In the genomic region with DNA sequence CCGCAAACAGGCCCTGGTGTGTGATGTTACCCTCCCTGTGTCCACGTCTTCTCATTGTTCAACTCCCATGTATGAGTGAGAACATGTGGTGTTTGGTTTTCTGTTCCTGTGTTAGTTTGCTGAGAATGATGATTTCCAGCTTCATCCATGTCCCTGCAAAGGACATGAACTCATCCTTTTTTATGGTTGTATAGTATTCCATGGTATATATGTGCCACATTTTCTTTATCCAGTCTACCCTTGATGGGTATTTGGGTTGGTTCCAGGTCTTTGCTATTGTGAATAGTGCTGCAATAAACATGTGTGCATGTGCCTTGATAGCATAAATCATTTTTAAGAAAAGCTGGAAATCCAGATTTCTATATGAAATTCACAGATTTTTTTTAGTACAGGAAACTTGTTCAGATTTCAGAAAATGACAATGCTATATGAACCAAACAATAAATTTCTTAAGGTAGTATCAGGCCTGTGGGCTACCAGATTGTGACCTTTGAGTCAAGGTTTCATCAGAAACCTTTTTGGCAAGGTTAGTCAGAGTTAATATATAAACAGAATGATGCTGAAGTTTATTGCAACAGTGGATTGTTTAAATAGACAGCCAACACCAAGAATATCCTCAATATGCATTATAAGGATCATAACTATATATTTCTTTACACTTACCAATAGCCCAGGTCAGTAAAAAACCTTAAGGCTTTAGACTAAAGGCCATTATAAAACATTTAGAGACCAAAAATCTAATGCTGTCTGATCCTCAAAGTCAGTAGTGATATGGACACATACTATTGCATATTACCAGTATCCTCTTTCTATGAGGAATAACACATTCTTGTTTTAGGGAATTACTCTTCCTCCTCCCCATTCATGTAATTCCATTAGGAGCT, we compare ENCODE assay signal across 28 cellular contexts.
A peak's percentile ranks its signal among the peaks of the same experiment; 100 is the strongest.
DNase-seq lines count a peak whose midpoint lies in the region; ATAC-seq and TF ChIP-seq lines count a peak whose summit lies in the region.
"Had no signal": no experiment of that assay in that cellular context is flagged by ENCODE, and none has a peak within 500 bp of the region (broad histone marks: within the 10 kb centered on the region; RNA-seq: fewer than 3 reads in every experiment).

No MANE protein-coding gene starts in this region.

- H3K27me3 Mint-ChIP-seq in Calu3 (ENCODE audit: unreplicated experiment) (no peaks in the 10 kb centered on the region), WTC11 (ENCODE audit: low read depth) (no peaks in the 10 kb centered on the region)
- H3K27me3 Mint-ChIP-seq: activated naive CD8-positive, alpha-beta T cell treated with anti-CD3 and anti-CD28 coated beads, Interleukin-2, amount 50 U/mL, for 24 hours; stimulated activated naive CD8-positive, alpha-beta T cell treated with anti-CD3 and anti-CD28 coated beads, Interleukin-15, amount 100 ng/mL, for 72 hours had no signal

- intact Hi-C loops in Calu3 (cut with micrococcal nuclease; ENCODE audit: unreplicated experiment) (no loop called here), mucosa of descending colon (cut with DNase I, micrococcal nuclease) (no loop called here), Right ventricle myocardium inferior (cut with DNase I) (no loop called here)

- no peaks in the 10 kb centered on the region for H3K36me3 ChIP-seq in mucosa of descending colon (ENCODE audit: low read depth)
- H3K36me3 ChIP-seq: Peyer's patch, vagina, WERI-Rb-1 had no signal

- CTCF ChIA-PET in Calu3 (lab: Charles Lee) (no interaction called here), WTC11 (lab: Charles Lee) (no interaction called here)

- DNase-seq in Calu3 = no peak
- no peak for DNase-seq in WTC11 (ENCODE audit: low spot score)
- DNase-seq in glomerular visceral epithelial cell (ENCODE audit: extremely low spot score) = peak; percentile 11
- DNase-seq in mucosa of descending colon = no peak
- no peak for DNase-seq in Right ventricle myocardium inferior (ENCODE audit: missing footprints)
- no peak for DNase-seq in NCI-H1105 (lab: John Stamatoyannopoulos, UW)
- DNase-seq: activated CD4-positive, alpha-beta T cell treated with anti-CD3 and anti-CD28 coated beads, Interleukin-2, amount 10 ng/mL, durations not matched to agents 7 days and 5 days; activated CD8-positive, alpha-beta memory T cell treated with anti-CD3 and anti-CD28 coated beads, Interleukin-2, amount 10 ng/mL, durations not matched to agents 7 days and 5 days; activated naive CD8-positive, alpha-beta T cell treated with anti-CD3 and anti-CD28 coated beads, Interleukin-2, amount 50 U/mL, for 24 hours; activated T-cell treated with anti-CD3 and anti-CD28 coated beads, Interleukin-2, amount 50 U/mL, for 48 hours; cerebellar nuclear complex; DMS53; GDM1; left cardiac atrium; naive B cell; NCI-H2029 treated with DMSO at 0.1 percent for 48 hours; NCI-H526 treated with DMSO at 0.1 percent for 48 hours; nucleus accumbens; Peyer's patch; stimulated activated naive CD8-positive, alpha-beta T cell treated with anti-CD3 and anti-CD28 coated beads, Interleukin-15, amount 100 ng/mL, for 72 hours; SW 1271; T-helper 9 cell; WERI-Rb-1 had no signal

- H3K36me3 Mint-ChIP-seq in Calu3 (ENCODE audit: insufficient read depth, unreplicated experiment) (no peaks in the 10 kb centered on the region), WTC11 (no peaks in the 10 kb centered on the region)
- H3K36me3 Mint-ChIP-seq: activated CD8-positive, alpha-beta memory T cell treated with anti-CD3 and anti-CD28 coated beads, Interleukin-2, amount 10 ng/mL, durations not matched to agents 7 days and 5 days; naive B cell had no signal

- H3K9me3 Mint-ChIP-seq in Calu3 (ENCODE audit: low read depth, unreplicated experiment) (no peaks in the 10 kb centered on the region), WTC11 (peaks cover 5% of the 10 kb centered on the region; the same call in 1 of the 2 replicates)
- H3K9me3 Mint-ChIP-seq: activated naive CD8-positive, alpha-beta T cell treated with anti-CD3 and anti-CD28 coated beads, Interleukin-2, amount 50 U/mL, for 24 hours; IgD-negative memory B cell; stimulated activated naive CD8-positive, alpha-beta T cell treated with anti-CD3 and anti-CD28 coated beads, Interleukin-15, amount 100 ng/mL, for 72 hours had no signal

- TF ChIP-seq CTCF in Calu3 (IDR thresholded peaks at IDR 0.05; ENCODE audit: unreplicated experiment) (no peak), WTC11 (IDR thresholded peaks at IDR 0.05) (no peak), mucosa of descending colon (IDR thresholded peaks at IDR 0.05) (no peak)

- BruUV-seq in Calu3 (replicated peaks; lab: Mats Ljungman, UMichigan) = no TSS peak

- POLR2A ChIA-PET in WTC11 (lab: Charles Lee) = no interaction called here

- H3K9me3 ChIP-seq in mucosa of descending colon = no peaks in the 10 kb centered on the region
- H3K9me3 ChIP-seq: Peyer's patch, vagina had no signal

- H3K4me1 ChIP-seq in mucosa of descending colon (ENCODE audit: low read depth) = peaks cover 16% of the 10 kb centered on the region
- H3K4me1 ChIP-seq: vagina had no signal

- H3K4me3 ChIP-seq in mucosa of descending colon = no peak overlapping the region
- H3K4me3 ChIP-seq: Peyer's patch, vagina had no signal

- H3K4me1 Mint-ChIP-seq in Calu3 (ENCODE audit: low read depth, unreplicated experiment) (peaks cover 53% of the 10 kb centered on the region), WTC11 (no peaks in the 10 kb centered on the region)
- H3K4me1 Mint-ChIP-seq: activated CD4-positive, alpha-beta T cell treated with anti-CD3 and anti-CD28 coated beads, Interleukin-2, amount 10 ng/mL, durations not matched to agents 7 days and 5 days; activated CD8-positive, alpha-beta memory T cell treated with anti-CD3 and anti-CD28 coated beads, Interleukin-2, amount 10 ng/mL, durations not matched to agents 7 days and 5 days; activated naive CD8-positive, alpha-beta T cell treated with anti-CD3 and anti-CD28 coated beads, Interleukin-2, amount 50 U/mL, for 24 hours; B cell; stimulated activated naive CD8-positive, alpha-beta T cell treated with anti-CD3 and anti-CD28 coated beads, Interleukin-15, amount 100 ng/mL, for 72 hours had no signal

- no peak overlapping the region for H3K4me3 Mint-ChIP-seq in Calu3 (ENCODE audit: low read depth, unreplicated experiment)
- H3K4me3 Mint-ChIP-seq in WTC11 = no peak overlapping the region
- H3K4me3 Mint-ChIP-seq: activated CD4-positive, alpha-beta T cell treated with anti-CD3 and anti-CD28 coated beads, Interleukin-2, amount 10 ng/mL, durations not matched to agents 7 days and 5 days; activated CD8-positive, alpha-beta memory T cell treated with anti-CD3 and anti-CD28 coated beads, Interleukin-2, amount 10 ng/mL, durations not matched to agents 7 days and 5 days; activated naive CD8-positive, alpha-beta T cell treated with anti-CD3 and anti-CD28 coated beads, Interleukin-2, amount 50 U/mL, for 24 hours; B cell; IgD-negative memory B cell; naive B cell; stimulated activated naive CD8-positive, alpha-beta T cell treated with anti-CD3 and anti-CD28 coated beads, Interleukin-15, amount 100 ng/mL, for 72 hours had no signal

- ATAC-seq in WTC11 (no peak), mucosa of descending colon (peak; percentile 86), Right ventricle myocardium inferior (no peak), GM19463 (IDR thresholded peaks at IDR 0.05; ENCODE audit: unreplicated experiment) (no peak), HG02642 (IDR thresholded peaks at IDR 0.05; ENCODE audit: poor library complexity, unreplicated experiment) (no peak)
- ATAC-seq: activated CD8-positive, alpha-beta memory T cell treated with anti-CD3 and anti-CD28 coated beads, Interleukin-2, amount 10 ng/mL, durations not matched to agents 7 days and 5 days; activated naive CD8-positive, alpha-beta T cell treated with anti-CD3 and anti-CD28 coated beads, Interleukin-2, amount 50 U/mL, for 24 hours; left cardiac atrium; stimulated activated naive CD8-positive, alpha-beta T cell treated with anti-CD3 and anti-CD28 coated beads, Interleukin-15, amount 100 ng/mL, for 72 hours had no signal

- H3K27ac Mint-ChIP-seq in Calu3 (ENCODE audit: unreplicated experiment) (peak overlapping the region; percentile 9), WTC11 (no peak overlapping the region)
- H3K27ac Mint-ChIP-seq: activated CD4-positive, alpha-beta T cell treated with anti-CD3 and anti-CD28 coated beads, Interleukin-2, amount 10 ng/mL, durations not matched to agents 7 days and 5 days; activated CD8-positive, alpha-beta memory T cell treated with anti-CD3 and anti-CD28 coated beads, Interleukin-2, amount 10 ng/mL, durations not matched to agents 7 days and 5 days; activated naive CD8-positive, alpha-beta T cell treated with anti-CD3 and anti-CD28 coated beads, Interleukin-2, amount 50 U/mL, for 24 hours; B cell; IgD-negative memory B cell; naive B cell; stimulated activated naive CD8-positive, alpha-beta T cell treated with anti-CD3 and anti-CD28 coated beads, Interleukin-15, amount 100 ng/mL, for 72 hours had no signal

TF ChIP-seq in WTC11, 78 proteins besides CTCF, POLR2A, EP300 and RAD21:
- TF ChIP-seq GABPB1 (CRISPR knock-in tag; IDR thresholded peaks at IDR 0.05) (peak; percentile 83), CREB1 (CRISPR knock-in tag; IDR thresholded peaks at IDR 0.05) (no peak)
TF ChIP-seq in WTC11: peak in this region for 1.
